In genomic region chr11:121763526-121763925, GRCh38 we compare ENCODE assay signal across 10 cellular contexts.
DNase-seq lines count a peak whose midpoint lies in the region; ATAC-seq and TF ChIP-seq lines count a peak whose summit lies in the region.
"Had no signal": no experiment of that assay in that cellular context is flagged by ENCODE, and none has a peak within 500 bp of the region (broad histone marks: within the 10 kb centered on the region; RNA-seq: fewer than 3 reads in every experiment).

No MANE protein-coding gene starts in this region.

- H3K36me3 Mint-ChIP-seq in natural killer cell (no peaks in the 10 kb centered on the region), glutamatergic neuron (ENCODE audit: unreplicated experiment) (no peaks in the 10 kb centered on the region)

- H3K27ac Mint-ChIP-seq in natural killer cell = no peak overlapping the region
- no peak overlapping the region for H3K27ac Mint-ChIP-seq in glutamatergic neuron (ENCODE audit: unreplicated experiment)

- DNase-seq in medulla oblongata (ENCODE audit: extremely low spot score) (peak; percentile 43), NCI-H2029 (lab: John Stamatoyannopoulos, UW) (no peak), natural killer cell (no peak), H7 (no peak), glutamatergic neuron (no peak)
- DNase-seq: activated T-cell treated with anti-CD3 and anti-CD28 coated beads for 4 hours had no signal

- no peaks in the 10 kb centered on the region for H3K27me3 ChIP-seq in H7 (ENCODE audit: control insufficient read depth, insufficient read depth, low read length)

- no peaks in the 10 kb centered on the region for H3K36me3 ChIP-seq in H7 (replicated peaks; ENCODE audit: control insufficient read depth, insufficient read depth, low read length)

- H3K9me3 Mint-ChIP-seq in natural killer cell (no peaks in the 10 kb centered on the region), glutamatergic neuron (ENCODE audit: unreplicated experiment) (no peaks in the 10 kb centered on the region)

- H3K4me3 ChIP-seq in H7 (ENCODE audit: insufficient read depth, low read depth, low read length) = no peak overlapping the region
- H3K4me3 ChIP-seq: smooth muscle cell had no signal

- TF ChIP-seq CTCF in natural killer cell (IDR thresholded peaks at IDR 0.05) (no peak), glutamatergic neuron (IDR thresholded peaks at IDR 0.05; ENCODE audit: partially characterized antibody, unreplicated experiment) (no peak)

- intact Hi-C loops in natural killer cell (cut with micrococcal nuclease) = no loop called here

- ATAC-seq in GM18907 (IDR thresholded peaks at IDR 0.05; ENCODE audit: unreplicated experiment) (peak; percentile 86), GM21825 (IDR thresholded peaks at IDR 0.05; ENCODE audit: unreplicated experiment) (peak; percentile 73), HG03354 (IDR thresholded peaks at IDR 0.05; ENCODE audit: poor library complexity, severe bottlenecking, unreplicated experiment) (peak; percentile 88), natural killer cell (no peak)

- H3K4me1 Mint-ChIP-seq in natural killer cell (no peaks in the 10 kb centered on the region), glutamatergic neuron (ENCODE audit: low read depth, unreplicated experiment) (peaks cover 10% of the 10 kb centered on the region)

- H3K27me3 Mint-ChIP-seq in natural killer cell (ENCODE audit: low read depth in 2 of 2) = no peaks in the 10 kb centered on the region
- peaks cover 3% of the 10 kb centered on the region for H3K27me3 Mint-ChIP-seq in glutamatergic neuron (ENCODE audit: unreplicated experiment)

- no peak overlapping the region for H3K4me3 Mint-ChIP-seq in natural killer cell
- H3K4me3 Mint-ChIP-seq in glutamatergic neuron (ENCODE audit: unreplicated experiment) = no peak overlapping the region

Comparison
In these comparisons a context has a peak if more than half of its experiments do, and no peak if none do; other contexts are left out.
1. ATAC-seq: peak in GM18907 (single experiment), GM21825 (single experiment) and HG03354 (single experiment); none in natural killer cell (0 of 3).